ENCODE assay signal across 8 cellular contexts in genomic region chr11:72812604-72812967, GRCh38. TPM values are rescaled to one million over a fixed set of nuclear protein-coding genes. Genes with fewer than 3 reads are reported as not detected.
DNase-seq lines count a peak whose midpoint lies in the region; ATAC-seq and TF ChIP-seq lines count a peak whose summit lies in the region.

No MANE protein-coding gene starts in this region.

- H2AFZ ChIP-seq in MM.1S (ENCODE audit: low read length): peak overlapping the region; percentile 18; the same call in 1 of the 2 replicates

- no peaks in the 10 kb centered on the region for H3K9me2 ChIP-seq in MM.1S (replicated peaks; ENCODE audit: insufficient read depth, low read length)

- ATAC-seq in GM19324 (IDR thresholded peaks at IDR 0.05; ENCODE audit: low FRiP score, unreplicated experiment): no peak
- no peak for ATAC-seq in GM21723 (IDR thresholded peaks at IDR 0.05; ENCODE audit: unreplicated experiment)

- peak overlapping the region; percentile 96 for H3K4me3 ChIP-seq in MM.1S (ENCODE audit: low read length)

- peak overlapping the region; percentile 98; the same call in 1 of the 2 replicates for H3K27ac ChIP-seq in MM.1S (ENCODE audit: low read length)
- H3K27ac ChIP-seq in VCaP: peak overlapping the region; percentile 99; the same call in 1 of the 2 replicates

- H3K79me2 ChIP-seq in MM.1S (ENCODE audit: low read length): peaks cover 55% of the 10 kb centered on the region

- no peaks in the 10 kb centered on the region for H4K20me1 ChIP-seq in MM.1S (ENCODE audit: insufficient read depth, low read length)

- H3K9me3 ChIP-seq in MM.1S (replicated peaks; ENCODE audit: insufficient read depth, low read length): no peaks in the 10 kb centered on the region

- H3F3A ChIP-seq in MM.1S (ENCODE audit: insufficient read depth, low read length): peaks cover 29% of the 10 kb centered on the region

- H3K9ac ChIP-seq in MM.1S (ENCODE audit: low read length): peak overlapping the region; percentile 97

- H3K4me2 ChIP-seq in MM.1S (ENCODE audit: low read depth, low read length): peak overlapping the region; percentile 98

- peak; percentile 79 for DNase-seq in Caki2 (ENCODE audit: low read depth)
- DNase-seq in MM.1S: no peak
- DNase-seq in kidney glomerular epithelial cell (lab: John Stamatoyannopoulos, UW): peak; percentile 19
- DNase-seq in GM20000 (ENCODE audit: low spot score): no peak
- DNase-seq in GM19238 (ENCODE audit: insufficient read length, low spot score): no peak

- H3K4me1 ChIP-seq in MM.1S (ENCODE audit: low read length): peaks cover 11% of the 10 kb centered on the region

- no peaks in the 10 kb centered on the region for H3K27me3 ChIP-seq in MM.1S (replicated peaks; ENCODE audit: insufficient read depth, low read length)

- H3K36me3 ChIP-seq in MM.1S (replicated peaks; ENCODE audit: insufficient read depth, low read length): no peaks in the 10 kb centered on the region; the same call in 1 of the 2 replicates

- in situ Hi-C loops in Caki2 (cut with HindIII; ENCODE audit: low pct_unique_long_range_greater_than_20kb, low sequenced_read_pairs): no loop called here

- TF ChIP-seq CTCF in MM.1S (IDR thresholded peaks at IDR 0.05; ENCODE audit: low read length) (no peak), VCaP (conservative IDR thresholded peaks at IDR 0.05) (no peak), GM20000 (IDR thresholded peaks at IDR 0.05; ENCODE audit: extremely low read depth, missing control alignments) (no peak)

RNA-seq across cellular contexts. Expression of gene ATG16L2, which starts 1.6 kb away (rescaled TPM):
- 5.5 and 20.9 TPM in 2 replicates for total RNA-seq in Caki2 (2014; rRNA removed; shearing (Covaris generic); ENCODE audit: low replicate concordance)

RNA-seq across cellular contexts. Expression of gene STARD10, which starts 18.7 kb away (rescaled TPM):
- total RNA-seq in Caki2 (2014; rRNA removed; shearing (Covaris generic); ENCODE audit: low replicate concordance): 56.8 and 68.2 TPM in 2 replicates

Comparison
In these comparisons a context has a peak if more than half of its experiments do, and no peak if none do; other contexts are left out.
1. DNase-seq: peak in Caki2 (single experiment) and kidney glomerular epithelial cell (single experiment); none in MM.1S (single experiment), GM20000 (single experiment) and GM19238 (single experiment).